8 cellular contexts compared by ENCODE assay signal in the genomic region with DNA sequence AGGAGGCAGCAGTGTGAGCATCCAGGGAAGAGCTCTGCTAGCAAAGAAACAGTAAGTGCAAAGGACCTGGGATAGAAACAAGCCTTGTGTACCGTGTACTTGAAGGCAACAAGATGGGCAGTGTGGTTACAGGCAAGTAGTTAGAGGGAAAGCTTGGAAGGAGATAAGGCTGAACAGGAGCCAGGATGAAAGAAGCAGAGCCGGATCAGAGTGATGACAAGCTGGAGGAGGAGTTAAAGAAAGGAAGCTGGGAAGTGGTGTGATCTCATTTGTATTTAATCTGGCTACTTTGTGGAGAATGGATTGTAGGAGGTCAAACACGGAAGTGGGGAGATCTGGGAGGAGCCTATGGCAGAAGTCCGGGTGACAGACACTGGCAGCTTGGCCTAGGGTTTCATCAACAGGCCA. TPM values are rescaled to one million over a fixed set of nuclear protein-coding genes. Genes with fewer than 3 reads are reported as not detected.
DNase-seq lines count a peak whose midpoint lies in the region; TF ChIP-seq lines count a peak whose summit lies in the region.

No MANE protein-coding gene starts in this region.

- H3K4me1 ChIP-seq in ascending aorta (peaks cover 0 to 8% of the 10 kb centered on the region in 2 donors), thymus (ENCODE audit: control insufficient read depth, insufficient read depth, low read length) (peaks cover 11% of the 10 kb centered on the region)

- peak overlapping the region; percentile 32 to 79 for H3K27ac ChIP-seq in ascending aorta
- H3K27ac ChIP-seq in thymus (ENCODE audit: low read depth) = peak overlapping the region; percentile 88

- DNase-seq in NCI-H146 (lab: John Stamatoyannopoulos, UW) = peak; percentile 20
- DNase-seq in NCI-H146 treated with DMSO at 0.1 percent for 48 hours (lab: John Stamatoyannopoulos, UW; ENCODE audit: unreplicated experiment) = no peak
- DNase-seq in ascending aorta (ENCODE audit: low spot score in 2 of 2) = peak in 1 of 2 donors; percentile 65
- peak; percentile 11 for DNase-seq in kidney tubule cell (ENCODE audit: low spot score)
- no peak for DNase-seq in NCI-H2227 treated with DMSO at 0.1 percent for 48 hours (lab: John Stamatoyannopoulos, UW)
- no peak for DNase-seq in NCI-H2081 treated with DMSO at 0.1 percent for 48 hours (lab: John Stamatoyannopoulos, UW)
- DNase-seq in NCI-H2171 (lab: John Stamatoyannopoulos, UW) = no peak

- H3K9me3 ChIP-seq in ascending aorta (no peaks in the 10 kb centered on the region), thymus (ENCODE audit: control insufficient read depth) (no peaks in the 10 kb centered on the region)

- WGBS in thymus = 92% methylated on average over 4 of the region's 4 CpGs

- no peaks in the 10 kb centered on the region for H3K27me3 ChIP-seq in ascending aorta
- no peaks in the 10 kb centered on the region for H3K27me3 ChIP-seq in thymus (ENCODE audit: control insufficient read depth, insufficient read depth)

- H3K4me3 ChIP-seq in ascending aorta (no peak overlapping the region), thymus (ENCODE audit: low read length) (no peak overlapping the region)

- no peak for TF ChIP-seq CTCF in ascending aorta (IDR thresholded peaks at IDR 0.05)

- intact Hi-C loops in ascending aorta (cut with DNase I) = loop anchor here (5.0 kb wide), 1 partner anchor 78 kb away; a partner anchor contains a TSS

- H3K36me3 ChIP-seq in ascending aorta = no peaks in the 10 kb centered on the region
- no peaks in the 10 kb centered on the region for H3K36me3 ChIP-seq in thymus (ENCODE audit: control insufficient read depth, insufficient read depth)

RNA-seq across cellular contexts. Expression of a gene that starts 44.7 kb away (rescaled TPM):
- total RNA-seq in ascending aorta = 4.6 TPM
- 24.1 TPM for polyA plus RNA-seq in thymus

Comparison
In these comparisons a context has a peak if more than half of its experiments do, and no peak if none do; other contexts are left out.
1. DNase-seq: peak in NCI-H146 (single experiment) and kidney tubule cell (single experiment); none in NCI-H146 treated with DMSO at 0.1 percent for 48 hours (single experiment), NCI-H2227 treated with DMSO at 0.1 percent for 48 hours (single experiment), NCI-H2081 treated with DMSO at 0.1 percent for 48 hours (single experiment) and NCI-H2171 (single experiment).